Comparison of ENCODE assay signal across 28 cellular contexts in genomic region chr20:62139636-62140035, GRCh38. TPM values are rescaled to one million over a fixed set of nuclear protein-coding genes. Genes with fewer than 3 reads are reported as not detected.
DNase-seq lines count a peak whose midpoint lies in the region; ATAC-seq, FAIRE-seq and TF ChIP-seq lines count a peak whose summit lies in the region.
"Had no signal": no experiment of that assay in that cellular context is flagged by ENCODE, and none has a peak within 500 bp of the region (broad histone marks: within the 10 kb centered on the region; RNA-seq: fewer than 3 reads in every experiment).

No MANE protein-coding gene starts in this region.

- H3K27me3 ChIP-seq in RWPE2 (ENCODE audit: insufficient read depth, poor library complexity, severe bottlenecking) (no peaks in the 10 kb centered on the region), K562 (ENCODE audit: control insufficient read depth in 2 of 2, insufficient read depth in 2 of 2, low read length in 2 of 2) (no peaks in the 10 kb centered on the region), psoas muscle (ENCODE audit: insufficient read depth in 3 of 3, low read length in 2 of 3) (no peaks in the 10 kb centered on the region), Peyer's patch (no peaks in the 10 kb centered on the region)
- H3K27me3 ChIP-seq: BLaER1, hepatocyte had no signal

- H3K9me3 Mint-ChIP-seq in activated naive CD4-positive, alpha-beta T cell treated with anti-CD3 and anti-CD28 coated beads, Interleukin-2, amount 10 ng/mL, durations not matched to agents 7 days and 5 days = no peaks in the 10 kb centered on the region
- H3K9me3 Mint-ChIP-seq: H9, natural killer cell had no signal

- TF ChIP-seq CTCF in RWPE2 (IDR thresholded peaks at IDR 0.05; ENCODE audit: poor library complexity, severe bottlenecking) (no peak), K562 (IDR thresholded peaks at IDR 0.05 in 2 of 3, conservative IDR thresholded peaks at IDR 0.05 in 1 of 3; ENCODE audit: insufficient read depth in 2 of 3, low read depth in 1 of 3, low read length in 3 of 3) (no peak), psoas muscle (IDR thresholded peaks at IDR 0.05) (no peak), GM20000 (IDR thresholded peaks at IDR 0.05; ENCODE audit: extremely low read depth, missing control alignments) (no peak), Peyer's patch (IDR thresholded peaks at IDR 0.05) (no peak)

- POLR2A ChIA-PET in K562 (lab: Yijun Ruan, JAX) = interaction anchor here (7.8 kb wide), 1 partner anchor 14 kb away, joined by 78 read pairs; the partner anchor contains the start of gene LSM14B

- no peak overlapping the region for H3K4me3 ChIP-seq in RWPE2 (ENCODE audit: severe bottlenecking)
- H3K4me3 ChIP-seq in K562 = no peak overlapping the region
- H3K4me3 ChIP-seq in psoas muscle = no peak overlapping the region
- H3K4me3 ChIP-seq in Peyer's patch = no peak overlapping the region
- H3K4me3 ChIP-seq: BLaER1, hepatocyte, left ventricle myocardium inferior had no signal

- H3K4me1 ChIP-seq in RWPE2 (ENCODE audit: insufficient read depth, poor library complexity, severe bottlenecking) = peaks cover 7% of the 10 kb centered on the region
- H3K4me1 ChIP-seq in K562 (replicated peaks in 1 of 2; ENCODE audit: control insufficient read depth in 2 of 2, insufficient read depth in 2 of 2, low read length in 2 of 2) = peaks cover 13 to 23% of the 10 kb centered on the region in 2 experiments; a peak in 4 of 5 replicates
- H3K4me1 ChIP-seq in psoas muscle = peaks cover 24% of the 10 kb centered on the region
- peaks cover 0 to 29% (median 12%) of the 10 kb centered on the region in 4 donors for H3K4me1 ChIP-seq in Peyer's patch

- BruUV-seq in K562 (replicated peaks; lab: Mats Ljungman, UMichigan) = no TSS peak

- H3K4me2 ChIP-seq in K562 (ENCODE audit: insufficient read depth, low read length) = no peak overlapping the region
- H3K4me2 ChIP-seq: BLaER1, hepatocyte had no signal

- ATAC-seq in RWPE2 (ENCODE audit: low read depth) (no peak), K562 (no peak), psoas muscle (no peak)
- ATAC-seq: natural killer cell, sciatic nerve had no signal

- H4K20me1 ChIP-seq in K562 (replicated peaks; ENCODE audit: control insufficient read depth, insufficient read depth, low read length) = peaks cover 38% of the 10 kb centered on the region

- no peak overlapping the region for H2AFZ ChIP-seq in K562 (ENCODE audit: low read depth, low read length)
- H2AFZ ChIP-seq: hepatocyte, parathyroid adenoma had no signal

- no peaks in the 10 kb centered on the region for H3K9me3 ChIP-seq in RWPE2 (ENCODE audit: severe bottlenecking)
- H3K9me3 ChIP-seq in K562 (replicated peaks; ENCODE audit: control insufficient read depth, insufficient read depth, low read depth, low read length) = no peaks in the 10 kb centered on the region
- no peaks in the 10 kb centered on the region for H3K9me3 ChIP-seq in psoas muscle
- no peaks in the 10 kb centered on the region for H3K9me3 ChIP-seq in Peyer's patch
- H3K9me3 ChIP-seq: BLaER1, left ventricle myocardium inferior had no signal

- in situ Hi-C loops in K562 (cut with MboI) = loop anchor here (5.0 kb wide), 1 partner anchor 117 kb away; no protein-coding TSS in a partner anchor

- peaks cover 54% of the 10 kb centered on the region for H3K79me2 ChIP-seq in K562 (ENCODE audit: control insufficient read depth, insufficient read depth, low read length)

- H3K27ac ChIP-seq in RWPE2 (ENCODE audit: poor library complexity, severe bottlenecking) (no peak overlapping the region), K562 (ENCODE audit: extremely low read depth, low read depth, low read length) (no peak overlapping the region), psoas muscle (peak overlapping the region; percentile 37), Peyer's patch (no peak overlapping the region)
- H3K27ac ChIP-seq: BLaER1, hepatocyte, HL-60, left ventricle myocardium inferior had no signal

- CTCF ChIA-PET in activated naive CD4-positive, alpha-beta T cell treated with anti-CD3 and anti-CD28 coated beads, Interleukin-2, amount 10 ng/mL, durations not matched to agents 7 days and 5 days (lab: Charles Lee) = no interaction called here
- CTCF ChIA-PET in K562 (lab: Yijun Ruan, JAX; ENCODE audit: low intra/inter-chr PET ratio) = no interaction called here

- DNase-seq in activated naive CD4-positive, alpha-beta T cell treated with anti-CD3 and anti-CD28 coated beads, Interleukin-2, amount 10 ng/mL, durations not matched to agents 7 days and 5 days = no peak
- DNase-seq in activated naive CD4-positive, alpha-beta T cell (lab: John Stamatoyannopoulos, UW) = no peak
- DNase-seq in RWPE2 (ENCODE audit: low spot score) = peak; percentile 85
- no peak for DNase-seq in K562 (ENCODE audit: extremely low read depth in 1 of 4, low spot score in 3 of 4)
- peak in 1 of 2 donors; percentile 48 for DNase-seq in psoas muscle
- no peak for DNase-seq in GM20000 (ENCODE audit: low spot score)
- DNase-seq in NCI-H2107 treated with DMSO at 0.1 percent for 48 hours (lab: John Stamatoyannopoulos, UW; ENCODE audit: unreplicated experiment) = no peak
- DNase-seq in Peyer's patch = no peak
- DNase-seq: activated effector memory CD4-positive, alpha-beta T cell treated with Interleukin-2 at 50 U/mL for 16 hours; anterior cingulate cortex; central memory CD4-positive, alpha-beta T cell; EL; foreskin melanocyte; H9; left ventricle myocardium inferior; MM.1S; natural killer cell; NCI-H1417 treated with DMSO at 0.1 percent for 48 hours; NCI-H524; RPMI8226; substantia nigra; T-helper 9 cell had no signal

- 0 out of 4 replicates have a peak overlapping the region, but pooled peaks of 1 of the 2 experiments have one; percentile 8 for H3K9ac ChIP-seq in K562 (ENCODE audit: insufficient read depth in 1 of 2, low read depth in 2 of 2, low read length in 2 of 2)
- H3K9ac ChIP-seq: BLaER1, parathyroid adenoma had no signal

- no peak for FAIRE-seq in K562 (lab: Jason Lieb, UNC)
- FAIRE-seq: D721Med had no signal

- intact Hi-C loops in K562 (cut with micrococcal nuclease) = loop anchor here (5.0 to 10.0 kb wide), 4 partner anchors 72 to 245 kb away; partner anchors contain the start of genes RPS21 and TAF4
- intact Hi-C loops in psoas muscle (cut with DNase I) = loop anchor here (5.0 kb wide), 4 partner anchors 72 to 127 kb away; partner anchors contain the start of gene TAF4 (in 1 of the 2)

- 89% methylated on average over 12 of the region's 13 CpGs for WGBS in K562 (ENCODE audit: insufficient coverage, low coverage, missing lambda C conversion rate)
- 86 to 89% (median 87%) methylated on average over 13 of the region's 13 CpGs for WGBS in psoas muscle, 3 donors

- H3K36me3 ChIP-seq in RWPE2 (ENCODE audit: low read depth) = peaks cover 73% of the 10 kb centered on the region
- peaks cover 78% of the 10 kb centered on the region for H3K36me3 ChIP-seq in K562 (ENCODE audit: control insufficient read depth, insufficient read depth, low read length)
- H3K36me3 ChIP-seq in psoas muscle (ENCODE audit: insufficient read depth in 1 of 2, low read depth in 1 of 2) = peaks cover 16 to 70% of the 10 kb centered on the region in 2 donors
- peaks cover 0 to 59% (median 3%) of the 10 kb centered on the region in 3 donors for H3K36me3 ChIP-seq in Peyer's patch

- TF ChIP-seq RAD21 in K562 (CRISPR knock-in tag; conservative IDR thresholded peaks at IDR 0.05 in 1 of 2, IDR thresholded peaks at IDR 0.05 in 1 of 2) = no peak

- peaks cover 53% of the 10 kb centered on the region for H3K36me3 Mint-ChIP-seq in activated naive CD4-positive, alpha-beta T cell treated with anti-CD3 and anti-CD28 coated beads, Interleukin-2, amount 10 ng/mL, durations not matched to agents 7 days and 5 days

- no peak overlapping the region for H3K4me3 Mint-ChIP-seq in activated naive CD4-positive, alpha-beta T cell treated with anti-CD3 and anti-CD28 coated beads, Interleukin-2, amount 10 ng/mL, durations not matched to agents 7 days and 5 days

- H3K4me1 Mint-ChIP-seq in activated naive CD4-positive, alpha-beta T cell treated with anti-CD3 and anti-CD28 coated beads, Interleukin-2, amount 10 ng/mL, durations not matched to agents 7 days and 5 days = peaks cover 35% of the 10 kb centered on the region

- no peaks in the 10 kb centered on the region for H3K9me1 ChIP-seq in K562 (ENCODE audit: control insufficient read depth, insufficient read depth, low read length)

- peak overlapping the region; percentile 75 for H3K27ac Mint-ChIP-seq in activated naive CD4-positive, alpha-beta T cell treated with anti-CD3 and anti-CD28 coated beads, Interleukin-2, amount 10 ng/mL, durations not matched to agents 7 days and 5 days

- TF ChIP-seq POLR2A in K562 (conservative IDR thresholded peaks at IDR 0.05) = no peak
- TF ChIP-seq POLR2A in Peyer's patch (IDR thresholded peaks at IDR 0.05) = no peak

- TF ChIP-seq EP300 in K562 (IDR thresholded peaks at IDR 0.05; ENCODE audit: low read length) = no peak

- no peaks in the 10 kb centered on the region for H3K27me3 Mint-ChIP-seq in activated naive CD4-positive, alpha-beta T cell treated with anti-CD3 and anti-CD28 coated beads, Interleukin-2, amount 10 ng/mL, durations not matched to agents 7 days and 5 days

RNA-seq across cellular contexts. Expression of gene PSMA7, which starts 3.6 kb away (rescaled TPM):
- 103 and 137 TPM in 2 replicates for total RNA-seq in K562 (2011; cell fraction: chromatin; rRNA removed; ENCODE audit: low replicate concordance)
- total RNA-seq in K562 (2011; cell fraction: nucleolus; rRNA removed) = 121 and 134 TPM in 2 replicates
- 107 and 114 TPM in 2 replicates for total RNA-seq in K562 (2011; cell fraction: nucleoplasm; rRNA removed)
- total RNA-seq in K562 (2014; rRNA removed) (490 and 510 TPM in 2 replicates), K562 (2014; rRNA removed; fragmentation: Illumina TruSeq; extraction: Trizol) (263 and 283 TPM in 2 replicates), K562 (2015; rRNA removed; fragmentation: Illumina TruSeq; extraction: Trizol) (289 and 308 TPM in 2 replicates), K562 (2021) (413 and 431 TPM in 2 replicates), psoas muscle (100 to 1,000 TPM; 307 to 499 (median 459) TPM), Peyer's patch (100 to 1,000 TPM; 181 to 264 (median 228) TPM)
- polyA plus RNA-seq in K562 (2011; rRNA removed) (404 and 422 TPM in 2 replicates), K562 (2014; fragmentation: Illumina TruSeq; extraction: Trizol) (257 and 356 TPM in 2 replicates), K562 (2014; fragmentation: Nextera tagmentation; extraction: Ambion mirVana) (100 to 1,000 TPM; 303 to 393 TPM), K562 (2014; rRNA removed) (472 and 507 TPM in 2 replicates), psoas muscle (1,000 to 10,000 TPM in 1 of 3 donors, 100 to 1,000 TPM in 2; 652 to 1,146 (median 986) TPM)
- 449 and 653 TPM in 2 replicates for polyA plus RNA-seq in K562 (2011; cell fraction: cytosol; rRNA removed)
- polyA plus RNA-seq in K562 (2011; cell fraction: nucleus; rRNA removed) = 316 and 321 TPM in 2 replicates
- polyA plus RNA-seq in K562 (2012) = 293 and 411 TPM in 2 replicates
- 166 and 211 TPM in 2 replicates for polyA minus RNA-seq in K562 (2011; rRNA and poly(A)+ RNA removed)
- 85.6 and 105 TPM in 2 replicates for polyA minus RNA-seq in K562 (2011; cell fraction: cytosol; rRNA and poly(A)+ RNA removed)
- polyA minus RNA-seq in K562 (2011; cell fraction: nucleus; rRNA and poly(A)+ RNA removed) = 46.9 and 66.2 TPM in 2 replicates

RNA-seq across cellular contexts. Expression of gene SS18L1, which starts 3.9 kb away (rescaled TPM):
- total RNA-seq in K562 (2011; cell fraction: chromatin; rRNA removed; ENCODE audit: low replicate concordance) = 73.1 and 90.7 TPM in 2 replicates
- total RNA-seq in K562 (2011; cell fraction: nucleolus; rRNA removed) = 42.7 and 52.5 TPM in 2 replicates
- 50.7 and 61.9 TPM in 2 replicates for total RNA-seq in K562 (2011; cell fraction: nucleoplasm; rRNA removed)
- 17.5 and 22.4 TPM in 2 replicates for total RNA-seq in K562 (2014; rRNA removed)
- total RNA-seq in K562 (2014; rRNA removed; fragmentation: Illumina TruSeq; extraction: Trizol) = 10.8 and 12.8 TPM in 2 replicates
- total RNA-seq in K562 (2015; rRNA removed; fragmentation: Illumina TruSeq; extraction: Trizol) = 15.1 and 15.2 TPM in 2 replicates
- total RNA-seq in K562 (2021) = 21.1 and 21.3 TPM in 2 replicates
- 19.6 and 22.3 TPM in 2 replicates for polyA plus RNA-seq in K562 (2011; rRNA removed)
- polyA plus RNA-seq in K562 (2011; cell fraction: cytosol; rRNA removed) = 20.5 and 44.1 TPM in 2 replicates
- 37.1 and 62.5 TPM in 2 replicates for polyA plus RNA-seq in K562 (2011; cell fraction: nucleus; rRNA removed)
- polyA plus RNA-seq in K562 (2012) = 15.5 and 18.1 TPM in 2 replicates
- polyA plus RNA-seq in K562 (2014; fragmentation: Illumina TruSeq; extraction: Trizol) = 14.9 and 15.3 TPM in 2 replicates
- 1 to 10 TPM; 2.7 to 3.0 TPM for polyA plus RNA-seq in K562 (2014; fragmentation: Nextera tagmentation; extraction: Ambion mirVana)
- polyA plus RNA-seq in K562 (2014; rRNA removed) = 28.3 and 32.6 TPM in 2 replicates
- polyA minus RNA-seq in K562 (2011; rRNA and poly(A)+ RNA removed) = 7.9 and 11.9 TPM in 2 replicates
- polyA minus RNA-seq in K562 (2011; cell fraction: cytosol; rRNA and poly(A)+ RNA removed) = 13.6 and 15.9 TPM in 2 replicates
- polyA minus RNA-seq in K562 (2011; cell fraction: nucleus; rRNA and poly(A)+ RNA removed) = 21.1 and 22.5 TPM in 2 replicates
- 10 to 100 TPM; 10.2 to 18.0 (median 13.2) TPM for total RNA-seq in psoas muscle
- polyA plus RNA-seq in psoas muscle = 10 to 100 TPM; 10.1 to 12.7 (median 10.3) TPM
- total RNA-seq in Peyer's patch = 10 to 100 TPM; 14.9 to 27.2 (median 24.5) TPM

RNA-seq across cellular contexts. Expression of gene LSM14B, which starts 17.4 kb away (rescaled TPM):
- 47.0 and 71.4 TPM in 2 replicates for total RNA-seq in K562 (2011; cell fraction: chromatin; rRNA removed; ENCODE audit: low replicate concordance)
- 35.4 and 42.2 TPM in 2 replicates for total RNA-seq in K562 (2011; cell fraction: nucleolus; rRNA removed)
- 57.3 and 73.7 TPM in 2 replicates for total RNA-seq in K562 (2011; cell fraction: nucleoplasm; rRNA removed)
- total RNA-seq in K562 (2014; rRNA removed) = 20.2 and 24.8 TPM in 2 replicates
- total RNA-seq in K562 (2014; rRNA removed; fragmentation: Illumina TruSeq; extraction: Trizol) = 12.8 and 13.1 TPM in 2 replicates
- 21.2 and 21.8 TPM in 2 replicates for total RNA-seq in K562 (2015; rRNA removed; fragmentation: Illumina TruSeq; extraction: Trizol)
- total RNA-seq in K562 (2021) = 32.7 and 36.0 TPM in 2 replicates
- 22.6 and 25.8 TPM in 2 replicates for polyA plus RNA-seq in K562 (2011; rRNA removed)
- polyA plus RNA-seq in K562 (2011; cell fraction: cytosol; rRNA removed) = 19.5 and 43.4 TPM in 2 replicates
- polyA plus RNA-seq in K562 (2011; cell fraction: nucleus; rRNA removed) = 40.4 and 59.2 TPM in 2 replicates
- 25.9 and 36.4 TPM in 2 replicates for polyA plus RNA-seq in K562 (2012)
- 19.5 and 25.0 TPM in 2 replicates for polyA plus RNA-seq in K562 (2014; fragmentation: Illumina TruSeq; extraction: Trizol)
- under 1 TPM; 0.66 to 0.83 TPM for polyA plus RNA-seq in K562 (2014; fragmentation: Nextera tagmentation; extraction: Ambion mirVana)
- 26.5 and 27.8 TPM in 2 replicates for polyA plus RNA-seq in K562 (2014; rRNA removed)
- polyA minus RNA-seq in K562 (2011; rRNA and poly(A)+ RNA removed) = 16.3 and 20.9 TPM in 2 replicates
- polyA minus RNA-seq in K562 (2011; cell fraction: cytosol; rRNA and poly(A)+ RNA removed) = 13.7 and 20.2 TPM in 2 replicates
- polyA minus RNA-seq in K562 (2011; cell fraction: nucleus; rRNA and poly(A)+ RNA removed) = 14.7 and 21.3 TPM in 2 replicates
- total RNA-seq in psoas muscle = 10 to 100 TPM; 52.4 to 67.0 (median 60.8) TPM
- polyA plus RNA-seq in psoas muscle = 10 to 100 TPM; 26.4 to 54.2 (median 39.6) TPM
- total RNA-seq in Peyer's patch = 10 to 100 TPM; 27.1 to 35.5 (median 33.3) TPM

RNA-seq across cellular contexts. Expression of gene MTG2, which starts 43.2 kb away (rescaled TPM):
- 78.3 and 113 TPM in 2 replicates for total RNA-seq in K562 (2011; cell fraction: chromatin; rRNA removed; ENCODE audit: low replicate concordance)
- 67.9 and 70.7 TPM in 2 replicates for total RNA-seq in K562 (2011; cell fraction: nucleolus; rRNA removed)
- 77.2 and 104 TPM in 2 replicates for total RNA-seq in K562 (2011; cell fraction: nucleoplasm; rRNA removed)
- total RNA-seq in K562 (2014; rRNA removed) (44.6 and 63.8 TPM in 2 replicates), K562 (2014; rRNA removed; fragmentation: Illumina TruSeq; extraction: Trizol) (21.5 and 21.7 TPM in 2 replicates), K562 (2015; rRNA removed; fragmentation: Illumina TruSeq; extraction: Trizol) (39.6 and 44.5 TPM in 2 replicates), K562 (2021) (65.1 and 67.5 TPM in 2 replicates), psoas muscle (10 to 100 TPM; 29.5 to 56.5 (median 39.6) TPM), Peyer's patch (10 to 100 TPM; 23.1 to 62.2 (median 31.6) TPM)
- polyA plus RNA-seq in K562 (2011; rRNA removed) (32.3 and 33.1 TPM in 2 replicates), K562 (2014; fragmentation: Illumina TruSeq; extraction: Trizol) (53.9 and 66.5 TPM in 2 replicates), K562 (2014; fragmentation: Nextera tagmentation; extraction: Ambion mirVana) (1 to 10 TPM; 8.7 to 9.3 TPM), K562 (2014; rRNA removed) (58.9 and 67.2 TPM in 2 replicates), psoas muscle (10 to 100 TPM; 25.0 to 56.2 (median 46.7) TPM)
- polyA plus RNA-seq in K562 (2011; cell fraction: cytosol; rRNA removed) = 43.6 and 66.7 TPM in 2 replicates
- 27.6 and 41.4 TPM in 2 replicates for polyA plus RNA-seq in K562 (2011; cell fraction: nucleus; rRNA removed)
- 35.8 and 52.8 TPM in 2 replicates for polyA plus RNA-seq in K562 (2012)
- polyA minus RNA-seq in K562 (2011; rRNA and poly(A)+ RNA removed) = 20.0 and 26.4 TPM in 2 replicates
- polyA minus RNA-seq in K562 (2011; cell fraction: cytosol; rRNA and poly(A)+ RNA removed) = 21.5 and 30.5 TPM in 2 replicates
- polyA minus RNA-seq in K562 (2011; cell fraction: nucleus; rRNA and poly(A)+ RNA removed) = 14.5 and 18.4 TPM in 2 replicates
